ENCODE assay signal across 8 cellular contexts in the genomic region with DNA sequence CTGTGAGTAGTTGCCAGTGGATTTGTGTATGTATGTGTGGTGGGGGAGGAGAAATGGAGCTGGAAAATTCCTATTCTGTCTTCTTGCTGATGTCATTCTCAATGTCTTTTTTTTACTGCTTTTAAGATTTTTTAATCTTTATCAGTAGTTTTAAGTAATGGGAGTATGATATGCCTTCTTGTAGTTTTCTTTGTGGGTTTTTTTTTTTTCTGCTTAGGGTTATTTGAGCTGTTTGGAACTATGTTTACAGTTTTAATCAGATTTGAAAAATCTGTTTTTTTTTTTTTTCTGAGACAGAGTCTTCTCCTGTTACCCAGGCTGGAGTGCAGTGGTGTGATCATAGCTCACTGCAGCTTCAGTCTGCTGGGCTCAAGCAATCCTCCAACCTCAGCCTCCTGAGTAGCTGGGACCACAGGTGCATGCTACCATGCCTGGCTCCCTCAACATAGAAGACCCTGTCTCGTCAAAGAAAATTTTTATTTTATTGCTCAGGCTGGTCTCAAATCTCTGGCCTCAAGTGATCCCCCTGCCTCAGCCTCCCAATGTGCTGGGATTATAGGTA. TPM values are rescaled to one million over a fixed set of nuclear protein-coding genes. Genes with fewer than 3 reads are reported as not detected.
DNase-seq lines count a peak whose midpoint lies in the region; ATAC-seq and TF ChIP-seq lines count a peak whose summit lies in the region.

No MANE protein-coding gene starts in this region.

- H3K4me1 ChIP-seq in liver (ENCODE audit: control insufficient read depth in 4 of 4, insufficient read depth in 4 of 4, low read length in 3 of 4) (peaks cover 0 to 14% (median 12%) of the 10 kb centered on the region in 4 donors), thyroid gland (peaks cover 0 to 17% of the 10 kb centered on the region in 2 donors), testis (no peaks in the 10 kb centered on the region)

- H3K4me3 ChIP-seq in liver (ENCODE audit: low read depth in 1 of 3, low read length in 3 of 3) (peak overlapping the region; percentile 11 to 65 (median 42)), thyroid gland (replicated peaks in 1 of 3) (no peak overlapping the region), testis (no peak overlapping the region)

- H3K36me3 Mint-ChIP-seq in activated CD8-positive, alpha-beta memory T cell treated with anti-CD3 and anti-CD28 coated beads, Interleukin-2, amount 10 ng/mL, durations not matched to agents 7 days and 5 days: peaks cover 12% of the 10 kb centered on the region
- no peaks in the 10 kb centered on the region for H3K36me3 Mint-ChIP-seq in activated naive CD8-positive, alpha-beta T cell treated with anti-CD3 and anti-CD28 coated beads, Interleukin-2, amount 50 U/mL, for 24 hours (ENCODE audit: low read depth)

- CTCF ChIA-PET in activated CD8-positive, alpha-beta memory T cell treated with anti-CD3 and anti-CD28 coated beads, Interleukin-2, amount 10 ng/mL, durations not matched to agents 7 days and 5 days (lab: Charles Lee): interaction anchor here (1.5 to 3.4 kb wide), 10 partner anchors 9 to 253 kb away, joined by 3 to 28 read pairs (median 6); partner anchors contain the start of gene RPL39L

- H3K27ac ChIP-seq in liver (ENCODE audit: low read depth in 1 of 2, low read length in 2 of 2) (peak overlapping the region; percentile 32 to 47), thyroid gland (peak overlapping the region; percentile 35 to 79 (median 46)), testis (no peak overlapping the region)

- H3K27me3 ChIP-seq in liver (ENCODE audit: control insufficient read depth in 4 of 4, insufficient read depth in 4 of 4, low read length in 3 of 4) (no peaks in the 10 kb centered on the region), thyroid gland (no peaks in the 10 kb centered on the region), testis (no peaks in the 10 kb centered on the region)

- H3K36me3 ChIP-seq in liver (ENCODE audit: control insufficient read depth in 4 of 4, insufficient read depth in 3 of 4, low read depth in 1 of 4, low read length in 3 of 4): no peaks in the 10 kb centered on the region
- H3K36me3 ChIP-seq in thyroid gland: no peaks in the 10 kb centered on the region
- no peaks in the 10 kb centered on the region for H3K36me3 ChIP-seq in testis (ENCODE audit: low read depth, missing control alignments)

- H3K9me3 ChIP-seq in liver (ENCODE audit: control insufficient read depth in 4 of 4, low read length in 3 of 4) (no peaks in the 10 kb centered on the region), thyroid gland (no peaks in the 10 kb centered on the region), testis (no peaks in the 10 kb centered on the region)

- peak overlapping the region; percentile 52 for H3K4me3 Mint-ChIP-seq in activated CD8-positive, alpha-beta memory T cell treated with anti-CD3 and anti-CD28 coated beads, Interleukin-2, amount 10 ng/mL, durations not matched to agents 7 days and 5 days
- peak overlapping the region; percentile 32 for H3K4me3 Mint-ChIP-seq in activated naive CD8-positive, alpha-beta T cell treated with anti-CD3 and anti-CD28 coated beads, Interleukin-2, amount 50 U/mL, for 24 hours

- no peak for DNase-seq in activated CD8-positive, alpha-beta memory T cell treated with anti-CD3 and anti-CD28 coated beads, Interleukin-2, amount 10 ng/mL, durations not matched to agents 7 days and 5 days
- no peak for DNase-seq in activated CD8-positive, alpha-beta memory T cell treated with anti-CD3 and anti-CD28 coated beads, Interleukin-2, amount 50 U/mL, for 4 hours
- no peak for DNase-seq in activated naive CD8-positive, alpha-beta T cell treated with anti-CD3 and anti-CD28 coated beads, Interleukin-2, amount 50 U/mL, for 24 hours
- peak; percentile 11 to 18 for DNase-seq in thyroid gland
- DNase-seq in left colon: no peak
- no peak for DNase-seq in NCI-H2196 treated with DMSO at 0.1 percent for 48 hours (lab: John Stamatoyannopoulos, UW; ENCODE audit: unreplicated experiment)
- no peak for DNase-seq in testis

- WGBS in liver: 88% methylated on average over 1 of the region's 1 CpG
- WGBS in thyroid gland, 2 donors: 95 to 96% methylated on average over 1 of the region's 1 CpG
- 90 to 93% methylated on average over 1 of the region's 1 CpG for WGBS in testis, 2 donors

- peaks cover 49% of the 10 kb centered on the region for H3K4me1 Mint-ChIP-seq in activated CD8-positive, alpha-beta memory T cell treated with anti-CD3 and anti-CD28 coated beads, Interleukin-2, amount 10 ng/mL, durations not matched to agents 7 days and 5 days
- peaks cover 38% of the 10 kb centered on the region for H3K4me1 Mint-ChIP-seq in activated naive CD8-positive, alpha-beta T cell treated with anti-CD3 and anti-CD28 coated beads, Interleukin-2, amount 50 U/mL, for 24 hours

- no peak for TF ChIP-seq CTCF in liver (IDR thresholded peaks at IDR 0.05; ENCODE audit: low read depth, low read length, missing input control)
- no peak for TF ChIP-seq CTCF in thyroid gland (IDR thresholded peaks at IDR 0.05)
- no peak for TF ChIP-seq CTCF in testis (IDR thresholded peaks at IDR 0.05)

- H3K9ac ChIP-seq in liver (ENCODE audit: low read depth in 1 of 2, low read length in 2 of 2): peak overlapping the region; percentile 31 to 78

- TF ChIP-seq RAD21 in liver (IDR thresholded peaks at IDR 0.05): no peak

- intact Hi-C loops in thyroid gland (cut with DNase I) (no loop called here), left colon (cut with DNase I, micrococcal nuclease) (no loop called here), testis (cut with DNase I; ENCODE audit: low total_unique reads) (no loop called here)

- no peak for ATAC-seq in activated CD8-positive, alpha-beta memory T cell treated with anti-CD3 and anti-CD28 coated beads, Interleukin-2, amount 10 ng/mL, durations not matched to agents 7 days and 5 days
- ATAC-seq in activated naive CD8-positive, alpha-beta T cell treated with anti-CD3 and anti-CD28 coated beads, Interleukin-2, amount 50 U/mL, for 24 hours: no peak
- ATAC-seq in left colon: no peak

- peaks cover 1% of the 10 kb centered on the region for H3K9me3 Mint-ChIP-seq in activated CD8-positive, alpha-beta memory T cell treated with anti-CD3 and anti-CD28 coated beads, Interleukin-2, amount 10 ng/mL, durations not matched to agents 7 days and 5 days (ENCODE audit: low read depth)
- H3K9me3 Mint-ChIP-seq in activated naive CD8-positive, alpha-beta T cell treated with anti-CD3 and anti-CD28 coated beads, Interleukin-2, amount 50 U/mL, for 24 hours: peaks cover 9% of the 10 kb centered on the region

- peaks cover 2% of the 10 kb centered on the region for H3K27me3 Mint-ChIP-seq in activated CD8-positive, alpha-beta memory T cell treated with anti-CD3 and anti-CD28 coated beads, Interleukin-2, amount 10 ng/mL, durations not matched to agents 7 days and 5 days
- no peaks in the 10 kb centered on the region for H3K27me3 Mint-ChIP-seq in activated naive CD8-positive, alpha-beta T cell treated with anti-CD3 and anti-CD28 coated beads, Interleukin-2, amount 50 U/mL, for 24 hours

- TF ChIP-seq POLR2A in thyroid gland (IDR thresholded peaks at IDR 0.05): no peak
- no peak for TF ChIP-seq POLR2A in testis (IDR thresholded peaks at IDR 0.05)

- peak overlapping the region; percentile 30 for H3K27ac Mint-ChIP-seq in activated CD8-positive, alpha-beta memory T cell treated with anti-CD3 and anti-CD28 coated beads, Interleukin-2, amount 10 ng/mL, durations not matched to agents 7 days and 5 days
- peak overlapping the region; percentile 55 for H3K27ac Mint-ChIP-seq in activated naive CD8-positive, alpha-beta T cell treated with anti-CD3 and anti-CD28 coated beads, Interleukin-2, amount 50 U/mL, for 24 hours

TF ChIP-seq in liver, 16 proteins besides CTCF, POLR2A, EP300 and RAD21:
- TF ChIP-seq JUND (IDR thresholded peaks at IDR 0.05) (peak in 1 of 2 donors; percentile 27), HNF4A (conservative IDR thresholded peaks at IDR 0.05) (no peak), SP1 (IDR thresholded peaks at IDR 0.05) (peak; percentile 11), HNF4G (IDR thresholded peaks at IDR 0.05) (no peak)
- TF ChIP-seq, protein P1, sequence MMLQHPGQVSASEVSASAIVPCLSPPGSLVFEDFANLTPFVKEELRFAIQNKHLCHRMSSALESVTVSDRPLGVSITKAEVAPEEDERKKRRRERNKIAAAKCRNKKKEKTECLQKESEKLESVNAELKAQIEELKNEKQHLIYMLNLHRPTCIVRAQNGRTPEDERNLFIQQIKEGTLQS (IDR thresholded peaks at IDR 0.05): no peak
TF ChIP-seq in liver: peak in this region for 2.

RNA-seq across cellular contexts. Expression of gene RPL39L, which starts 37.1 kb away (rescaled TPM):
- total RNA-seq in activated CD8-positive, alpha-beta memory T cell treated with anti-CD3 and anti-CD28 coated beads, Interleukin-2, amount 10 ng/mL, durations not matched to agents 7 days and 5 days: 10 to 100 TPM; 17.8 to 25.0 TPM
- total RNA-seq in liver (1 to 10 TPM; 1.1 to 6.6 TPM), thyroid gland (1 to 10 TPM; 6.0 to 8.6 (median 6.9) TPM), left colon (1 to 10 TPM; 2.2 to 3.2 TPM), testis (100 to 1,000 TPM in 1 of 2 donors, 10 to 100 TPM in 1; 93.0 to 101 TPM)
- polyA plus RNA-seq in liver (1 to 10 TPM; 4.2 TPM), testis (ENCODE audit: insufficient read depth, low read depth, low replicate concordance) (421 TPM)

Comparison
In these comparisons a context has a peak if more than half of its experiments do, and no peak if none do; other contexts are left out.
1. DNase-seq: peak in thyroid gland (2 of 2); none in activated CD8-positive, alpha-beta memory T cell treated with anti-CD3 and anti-CD28 coated beads, Interleukin-2, amount 10 ng/mL, durations not matched to agents 7 days and 5 days (single experiment), activated CD8-positive, alpha-beta memory T cell treated with anti-CD3 and anti-CD28 coated beads, Interleukin-2, amount 50 U/mL, for 4 hours (single experiment), activated naive CD8-positive, alpha-beta T cell treated with anti-CD3 and anti-CD28 coated beads, Interleukin-2, amount 50 U/mL, for 24 hours (single experiment), left colon (0 of 2), NCI-H2196 treated with DMSO at 0.1 percent for 48 hours (single experiment) and testis (single experiment).
2. H3K27ac ChIP-seq: peak in liver (2 of 2) and thyroid gland (3 of 3); none in testis (0 of 2).
3. H3K4me3 ChIP-seq: peak in liver (3 of 3); none in thyroid gland (0 of 3) and testis (0 of 2).